Comparison of ENCODE assay signal across 22 cellular contexts in the genomic region with DNA sequence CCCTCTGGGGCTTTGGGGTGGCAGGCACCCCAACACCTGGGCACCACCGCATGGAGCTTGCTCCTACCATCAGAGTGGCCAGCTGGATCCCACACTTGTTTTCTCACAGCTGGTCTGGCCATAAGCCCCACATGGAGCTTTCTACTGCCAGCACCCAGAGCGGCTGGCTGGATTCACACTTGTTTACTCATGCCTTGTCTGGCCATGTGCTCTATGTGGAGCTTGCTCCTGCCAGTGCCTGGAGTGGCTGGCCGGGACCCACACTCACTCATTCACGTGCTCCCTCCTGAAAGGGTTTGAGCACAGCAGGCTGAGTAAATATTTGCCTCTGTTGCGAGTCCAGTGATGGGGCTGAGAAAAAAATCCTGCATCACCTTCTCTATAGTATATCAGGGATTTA.
DNase-seq lines count a peak whose midpoint lies in the region; ATAC-seq and TF ChIP-seq lines count a peak whose summit lies in the region.
"Had no signal": no experiment of that assay in that cellular context is flagged by ENCODE, and none has a peak within 500 bp of the region (broad histone marks: within the 10 kb centered on the region; RNA-seq: fewer than 3 reads in every experiment).

No MANE protein-coding gene starts in this region.

- peak; percentile 74 for ATAC-seq in left lung
- ATAC-seq in GM21737 (IDR thresholded peaks at IDR 0.05; ENCODE audit: unreplicated experiment), result no peak
- ATAC-seq in HG02610 (IDR thresholded peaks at IDR 0.05; ENCODE audit: unreplicated experiment), result no peak
- no peak for ATAC-seq in GM19452 (IDR thresholded peaks at IDR 0.05; ENCODE audit: unreplicated experiment)
- ATAC-seq: gastrocnemius medialis, right cardiac atrium had no signal

- no peak overlapping the region for H3K4me3 ChIP-seq in left lung
- H3K4me3 ChIP-seq in stomach smooth muscle (ENCODE audit: low read length in 2 of 2), result peak overlapping the region in 1 of 2 donors; percentile 7
- H3K4me3 ChIP-seq: gastrocnemius medialis, HAP-1 had no signal

- H3K9me3 ChIP-seq in left lung (no peaks in the 10 kb centered on the region), stomach smooth muscle (ENCODE audit: control insufficient read depth in 2 of 2, low read length in 2 of 2) (no peaks in the 10 kb centered on the region)
- H3K9me3 ChIP-seq: gastrocnemius medialis, HAP-1 had no signal

- H3K27ac ChIP-seq in left lung (no peak overlapping the region), stomach smooth muscle (ENCODE audit: low read length) (peak overlapping the region; percentile 1)
- H3K27ac ChIP-seq: gastrocnemius medialis, parathyroid adenoma, WERI-Rb-1 had no signal

- no peaks in the 10 kb centered on the region for H3K4me1 ChIP-seq in left lung
- H3K4me1 ChIP-seq in stomach smooth muscle (ENCODE audit: control insufficient read depth, insufficient read depth, low read length), result no peaks in the 10 kb centered on the region
- H3K4me1 ChIP-seq: gastrocnemius medialis, HAP-1, parathyroid adenoma had no signal

- H3K36me3 ChIP-seq in left lung, result no peaks in the 10 kb centered on the region
- H3K36me3 ChIP-seq in stomach smooth muscle (ENCODE audit: control insufficient read depth in 2 of 2, insufficient read depth in 2 of 2, low read length in 2 of 2), result no peaks in the 10 kb centered on the region
- H3K36me3 ChIP-seq: gastrocnemius medialis, HAP-1, WERI-Rb-1 had no signal

- intact Hi-C loops in left lung (cut with DNase I), result no loop called here

- H3K9ac ChIP-seq in stomach smooth muscle (ENCODE audit: low read length in 2 of 2), result no peak overlapping the region
- H3K9ac ChIP-seq: parathyroid adenoma had no signal

- TF ChIP-seq CTCF in left lung (IDR thresholded peaks at IDR 0.05), result no peak

- DNase-seq in NCI-H345 (lab: John Stamatoyannopoulos, UW), result peak; percentile 18
- no peak for DNase-seq in NCI-H345 treated with DMSO at 0.1 percent for 48 hours (lab: John Stamatoyannopoulos, UW; ENCODE audit: unreplicated experiment)
- peak; percentile 5 for DNase-seq in NCI-H446 treated with DMSO at 0.1 percent for 48 hours (lab: John Stamatoyannopoulos, UW)
- DNase-seq in left lung, result no peak
- DNase-seq: activated CD4-positive, alpha-beta T cell treated with anti-CD3 and anti-CD28 coated beads, Interleukin-2, amount 10 ng/mL, durations not matched to agents 7 days and 5 days; activated naive CD4-positive, alpha-beta T cell treated with Interleukin-2 at 50 U/mL for 16 hours; activated T-cell treated with anti-CD3 and anti-CD28 coated beads, Interleukin-2, amount 50 U/mL, for 48 hours; DMS79 treated with DMSO at 0.1 percent for 48 hours; effector memory CD4-positive, alpha-beta T cell; gastrocnemius medialis; NCI-H2171; NCI-H748 treated with DMSO at 0.1 percent for 48 hours; nephron progenitor cell; stimulated activated CD4-positive, alpha-beta T cell treated with anti-CD3 and anti-CD28 coated beads, Interleukin-15, amount 100 ng/mL, for 24 hours; WERI-Rb-1 had no signal

- H3K27me3 ChIP-seq in left lung (no peaks in the 10 kb centered on the region), stomach smooth muscle (ENCODE audit: control insufficient read depth in 1 of 2, insufficient read depth in 2 of 2, low read length in 2 of 2) (no peaks in the 10 kb centered on the region)
- H3K27me3 ChIP-seq: gastrocnemius medialis had no signal

Comparison
In these comparisons a context has a peak if more than half of its experiments do, and no peak if none do; other contexts are left out.
1. DNase-seq: peak in NCI-H345 (single experiment) and NCI-H446 treated with DMSO at 0.1 percent for 48 hours (single experiment); none in NCI-H345 treated with DMSO at 0.1 percent for 48 hours (single experiment) and left lung (0 of 2).